8 cellular contexts compared by ENCODE assay signal in genomic region chr10:84205049-84205852, GRCh38. TPM values are rescaled to one million over a fixed set of nuclear protein-coding genes. Genes with fewer than 3 reads are reported as not detected.
DNase-seq lines count a peak whose midpoint lies in the region; ATAC-seq, FAIRE-seq and TF ChIP-seq lines count a peak whose summit lies in the region.

No MANE protein-coding gene starts in this region.

- DNase-seq in DMS 273 (lab: John Stamatoyannopoulos, UW; ENCODE audit: unreplicated experiment), result peak; percentile 80
- peak in 1 of 2 experiments; percentile 40 for DNase-seq in PC-9
- peak; percentile 28 for DNase-seq in activated T-helper 2 cell treated with anti-CD3 and anti-CD28 coated beads, Interferon-gamma antibody, Interleukin-2, Interleukin-4, amounts not matched to agents 10 μg/mL and 5 μg/mL and 100 μg/mL, durations not matched to agents 14 hours and 24 hours and 36 hours (ENCODE audit: low spot score)
- peak; percentile 56 to 73 for DNase-seq in frontal cortex (ENCODE audit: low spot score in 2 of 2)
- peak; percentile 77 for DNase-seq in pons (ENCODE audit: low spot score)
- DNase-seq in vagina (ENCODE audit: extremely low spot score in 2 of 2), result no peak

- H3K9me3 ChIP-seq in PC-9 (ENCODE audit: insufficient read depth, low read depth), result no peaks in the 10 kb centered on the region
- no peaks in the 10 kb centered on the region for H3K9me3 ChIP-seq in vagina

- H3K79me2 ChIP-seq in PC-9 (ENCODE audit: low read depth), result no peaks in the 10 kb centered on the region

- H3K27ac Mint-ChIP-seq in activated T-helper 2 cell treated with anti-CD3 and anti-CD28 coated beads, Interferon-gamma antibody, Interleukin-2, Interleukin-4, amounts not matched to agents 10 μg/mL and 5 μg/mL and 100 μg/mL, durations not matched to agents 14 hours and 24 hours and 36 hours, result no peak overlapping the region

- H3K4me3 ChIP-seq in PC-9 (no peak overlapping the region), vagina (no peak overlapping the region)

- H2AFZ ChIP-seq in PC-9, result no peak overlapping the region

- no peaks in the 10 kb centered on the region for H3K4me1 ChIP-seq in PC-9 (replicated peaks; ENCODE audit: insufficient read depth)
- no peaks in the 10 kb centered on the region for H3K4me1 ChIP-seq in vagina

- TF ChIP-seq POLR2A in vagina (IDR thresholded peaks at IDR 0.05), result no peak

- no peak for FAIRE-seq in frontal cortex (lab: Jason Lieb, UNC)

- H3F3A ChIP-seq in PC-9 (ENCODE audit: insufficient read depth, low read depth), result no peaks in the 10 kb centered on the region

- TF ChIP-seq CTCF in PC-9 (conservative IDR thresholded peaks at IDR 0.05) (peak; percentile 90), vagina (IDR thresholded peaks at IDR 0.05) (peak; percentile 32 to 39 (median 35))

- H3K36me3 ChIP-seq in PC-9 (ENCODE audit: low read depth) (no peaks in the 10 kb centered on the region), vagina (no peaks in the 10 kb centered on the region)

- BruUV-seq in PC-9 (replicated peaks; lab: Mats Ljungman, UMichigan), result no TSS peak

- H3K4me3 Mint-ChIP-seq in activated T-helper 2 cell treated with anti-CD3 and anti-CD28 coated beads, Interferon-gamma antibody, Interleukin-2, Interleukin-4, amounts not matched to agents 10 μg/mL and 5 μg/mL and 100 μg/mL, durations not matched to agents 14 hours and 24 hours and 36 hours (ENCODE audit: low read depth), result no peak overlapping the region

- POLR2A ChIA-PET in PC-9 (lab: Charles Lee; ENCODE audit: unreplicated experiment), result no interaction called here

- intact Hi-C loops in PC-9 (cut with micrococcal nuclease; ENCODE audit: unreplicated experiment), result no loop called here
- intact Hi-C loops in activated T-helper 2 cell treated with anti-CD3 and anti-CD28 coated beads, Interferon-gamma antibody, Interleukin-2, Interleukin-4, amounts not matched to agents 10 μg/mL and 5 μg/mL and 100 μg/mL, durations not matched to agents 14 hours and 24 hours and 36 hours (cut with micrococcal nuclease), result loop anchor here (1.0 kb wide), 1 partner anchor 57 kb away; no protein-coding TSS in a partner anchor
- intact Hi-C loops in vagina (cut with DNase I), result no loop called here

- peaks cover 6% of the 10 kb centered on the region for H3K27me3 Mint-ChIP-seq in activated T-helper 2 cell treated with anti-CD3 and anti-CD28 coated beads, Interferon-gamma antibody, Interleukin-2, Interleukin-4, amounts not matched to agents 10 μg/mL and 5 μg/mL and 100 μg/mL, durations not matched to agents 14 hours and 24 hours and 36 hours (ENCODE audit: low read depth)

- no peaks in the 10 kb centered on the region for H3K9me3 Mint-ChIP-seq in activated T-helper 2 cell treated with anti-CD3 and anti-CD28 coated beads, Interferon-gamma antibody, Interleukin-2, Interleukin-4, amounts not matched to agents 10 μg/mL and 5 μg/mL and 100 μg/mL, durations not matched to agents 14 hours and 24 hours and 36 hours

- no peaks in the 10 kb centered on the region for H3K36me3 Mint-ChIP-seq in activated T-helper 2 cell treated with anti-CD3 and anti-CD28 coated beads, Interferon-gamma antibody, Interleukin-2, Interleukin-4, amounts not matched to agents 10 μg/mL and 5 μg/mL and 100 μg/mL, durations not matched to agents 14 hours and 24 hours and 36 hours (ENCODE audit: low read depth)

- H3K4me2 ChIP-seq in PC-9, result no peak overlapping the region

- no peaks in the 10 kb centered on the region for H3K9me2 ChIP-seq in PC-9 (ENCODE audit: insufficient read depth)

- no peaks in the 10 kb centered on the region for H4K20me1 ChIP-seq in PC-9 (ENCODE audit: insufficient read depth)

- ATAC-seq in GM19452 (IDR thresholded peaks at IDR 0.05; ENCODE audit: unreplicated experiment) (peak; percentile 86), HG03469 (IDR thresholded peaks at IDR 0.05; ENCODE audit: unreplicated experiment) (peak; percentile 74)

- CTCF ChIA-PET in PC-9 (lab: Charles Lee), result no interaction called here

- H3K4me1 Mint-ChIP-seq in activated T-helper 2 cell treated with anti-CD3 and anti-CD28 coated beads, Interferon-gamma antibody, Interleukin-2, Interleukin-4, amounts not matched to agents 10 μg/mL and 5 μg/mL and 100 μg/mL, durations not matched to agents 14 hours and 24 hours and 36 hours (ENCODE audit: low read depth), result no peaks in the 10 kb centered on the region

- H3K27me3 ChIP-seq in PC-9 (ENCODE audit: insufficient read depth, low read depth), result peaks cover 97% of the 10 kb centered on the region
- no peaks in the 10 kb centered on the region for H3K27me3 ChIP-seq in vagina

- no peak overlapping the region for H3K27ac ChIP-seq in PC-9
- H3K27ac ChIP-seq in vagina, result no peak overlapping the region

RNA-seq across cellular contexts. Expression of gene CDHR1, which starts 10.9 kb away (rescaled TPM):
- total RNA-seq in PC-9 (2021) (not detected in 2 replicates), frontal cortex (1.6 TPM), vagina (6.4 TPM)
- 0.32 and 0.34 TPM in 2 replicates for total RNA-seq in activated T-helper 2 cell treated with anti-CD3 and anti-CD28 coated beads, Interferon-gamma antibody, Interleukin-2, Interleukin-4, amounts not matched to agents 10 μg/mL and 5 μg/mL and 100 μg/mL, durations not matched to agents 14 hours and 24 hours and 36 hours

RNA-seq across cellular contexts. Expression of gene LRIT2, which starts 20.1 kb away (rescaled TPM):
- not detected in 2 replicates for total RNA-seq in PC-9 (2021)
- total RNA-seq in activated T-helper 2 cell treated with anti-CD3 and anti-CD28 coated beads, Interferon-gamma antibody, Interleukin-2, Interleukin-4, amounts not matched to agents 10 μg/mL and 5 μg/mL and 100 μg/mL, durations not matched to agents 14 hours and 24 hours and 36 hours, result not detected in 2 replicates
- not detected for total RNA-seq in frontal cortex
- not detected for total RNA-seq in vagina

RNA-seq across cellular contexts. Expression of gene GPR15LG, which starts 31.6 kb away (rescaled TPM):
- not detected in 2 replicates for total RNA-seq in PC-9 (2021)
- total RNA-seq in activated T-helper 2 cell treated with anti-CD3 and anti-CD28 coated beads, Interferon-gamma antibody, Interleukin-2, Interleukin-4, amounts not matched to agents 10 μg/mL and 5 μg/mL and 100 μg/mL, durations not matched to agents 14 hours and 24 hours and 36 hours, result not detected in 2 replicates
- total RNA-seq in frontal cortex, result not detected
- total RNA-seq in vagina, result 98.0 TPM

RNA-seq across cellular contexts. Expression of gene LRIT1, which starts 36.1 kb away (rescaled TPM):
- total RNA-seq in PC-9 (2021), result not detected in 2 replicates
- total RNA-seq in activated T-helper 2 cell treated with anti-CD3 and anti-CD28 coated beads, Interferon-gamma antibody, Interleukin-2, Interleukin-4, amounts not matched to agents 10 μg/mL and 5 μg/mL and 100 μg/mL, durations not matched to agents 14 hours and 24 hours and 36 hours, result not detected in 2 replicates
- total RNA-seq in frontal cortex, result not detected
- total RNA-seq in vagina, result not detected

RNA-seq across cellular contexts. Expression of gene RGR, which starts 39.6 kb away (rescaled TPM):
- not detected in 2 replicates for total RNA-seq in PC-9 (2021)
- total RNA-seq in activated T-helper 2 cell treated with anti-CD3 and anti-CD28 coated beads, Interferon-gamma antibody, Interleukin-2, Interleukin-4, amounts not matched to agents 10 μg/mL and 5 μg/mL and 100 μg/mL, durations not matched to agents 14 hours and 24 hours and 36 hours, result not detected in 2 replicates
- total RNA-seq in frontal cortex, result not detected
- total RNA-seq in vagina, result not detected

Comparison
In these comparisons a context has a peak if more than half of its experiments do, and no peak if none do; other contexts are left out.
1. DNase-seq: peak in DMS 273 (single experiment), activated T-helper 2 cell treated with anti-CD3 and anti-CD28 coated beads, Interferon-gamma antibody, Interleukin-2, Interleukin-4, amounts not matched to agents 10 μg/mL and 5 μg/mL and 100 μg/mL, durations not matched to agents 14 hours and 24 hours and 36 hours (single experiment), frontal cortex (2 of 2) and pons (single experiment); none in vagina (0 of 2).
2. RNA of gene GPR15LG, which starts 31.6 kb away (total RNA-seq): 98.0 TPM in vagina (single experiment); not detected in activated T-helper 2 cell treated with anti-CD3 and anti-CD28 coated beads, Interferon-gamma antibody, Interleukin-2, Interleukin-4, amounts not matched to agents 10 μg/mL and 5 μg/mL and 100 μg/mL, durations not matched to agents 14 hours and 24 hours and 36 hours, not detected in PC-9 and not detected in frontal cortex (single experiment); every median in the first group is over 10 times any median in the second.